10 cellular contexts compared by ENCODE assay signal in the genomic region with DNA sequence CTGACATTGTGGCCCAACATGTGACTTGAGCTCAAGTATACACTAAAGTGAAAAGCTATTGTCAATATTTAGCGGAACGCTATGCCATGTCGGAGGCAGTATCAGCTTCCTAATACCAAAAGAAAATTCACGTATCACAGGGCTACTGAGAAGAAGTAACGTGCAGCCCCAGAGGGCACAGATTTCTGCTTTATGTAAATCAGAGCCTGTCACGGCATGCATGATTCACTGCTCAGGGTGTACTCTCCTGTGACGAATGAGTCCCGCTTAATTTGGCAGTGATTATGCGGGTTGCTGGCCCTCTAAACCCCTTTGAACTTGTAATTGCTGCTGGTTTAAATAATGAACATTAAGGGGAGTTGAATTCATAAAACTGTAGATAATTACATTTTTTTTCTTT.
DNase-seq lines count a peak whose midpoint lies in the region; ATAC-seq and TF ChIP-seq lines count a peak whose summit lies in the region.
"Had no signal": no experiment of that assay in that cellular context is flagged by ENCODE, and none has a peak within 500 bp of the region (broad histone marks: within the 10 kb centered on the region; RNA-seq: fewer than 3 reads in every experiment).

No MANE protein-coding gene starts in this region.

- peaks cover 6% of the 10 kb centered on the region for H3K9me3 Mint-ChIP-seq in activated B cell treated with CpG ODN at 0.5 μM for 24 hours

- no peak for TF ChIP-seq EP300 in sigmoid colon (IDR thresholded peaks at IDR 0.05)

- no peaks in the 10 kb centered on the region for H3K36me3 Mint-ChIP-seq in activated B cell treated with CpG ODN at 0.5 μM for 24 hours (ENCODE audit: low read depth)

- no peaks in the 10 kb centered on the region for H3K4me1 Mint-ChIP-seq in activated B cell treated with CpG ODN at 0.5 μM for 24 hours

- peak; percentile 25 for ATAC-seq in activated B cell treated with CpG ODN at 0.5 μM for 24 hours (ENCODE audit: low read depth)
- ATAC-seq in GM21619 (IDR thresholded peaks at IDR 0.05; ENCODE audit: unreplicated experiment) = no peak
- ATAC-seq: stimulated activated naive CD8-positive, alpha-beta T cell treated with anti-CD3 and anti-CD28 coated beads, Interleukin-15, Interleukin-2, amounts not matched to agents 100 U/mL and 50 U/mL, for 24 hours had no signal

- CTCF ChIA-PET in activated B cell treated with CpG ODN at 0.5 μM for 24 hours (lab: Charles Lee) = no interaction called here

- H3K4me3 ChIP-seq in sigmoid colon = no peak overlapping the region
- H3K4me3 ChIP-seq: skin epidermis had no signal

- peak overlapping the region; percentile 72 to 83 (median 81) for H3K27ac ChIP-seq in sigmoid colon

- DNase-seq in H4 (ENCODE audit: low spot score) (peak; percentile 71), activated B cell treated with CpG ODN at 0.5 μM for 24 hours (no peak), germinal center (ENCODE audit: low spot score) (peak; percentile 12), sigmoid colon (no peak), RPMI8226 (no peak), HUDEP-2 (lab: John Stamatoyannopoulos, UW; ENCODE audit: unreplicated experiment in 76 of 76) (no peak), T-helper 9 cell (no peak)
- DNase-seq: stimulated activated naive CD8-positive, alpha-beta T cell treated with anti-CD3 and anti-CD28 coated beads, Interleukin-15, Interleukin-2, amounts not matched to agents 100 U/mL and 50 U/mL, for 24 hours had no signal

- intact Hi-C loops in activated B cell treated with CpG ODN at 0.5 μM for 24 hours (cut with micrococcal nuclease) (no loop called here), sigmoid colon (cut with DNase I) (loop anchor here (2.0 to 10.0 kb wide), 3 partner anchors 82 to 410 kb away; no protein-coding TSS in a partner anchor)

- POLR2A ChIA-PET in activated B cell treated with CpG ODN at 0.5 μM for 24 hours (lab: Charles Lee) = no interaction called here

- H3K4me3 Mint-ChIP-seq in activated B cell treated with CpG ODN at 0.5 μM for 24 hours = no peak overlapping the region

- no peak for TF ChIP-seq POLR2A in sigmoid colon (IDR thresholded peaks at IDR 0.05)

- H3K4me1 ChIP-seq in sigmoid colon = peaks cover 0 to 69% (median 51%) of the 10 kb centered on the region in 4 donors

- no peaks in the 10 kb centered on the region for H3K36me3 ChIP-seq in sigmoid colon

- TF ChIP-seq CTCF in activated B cell treated with CpG ODN at 0.5 μM for 24 hours (IDR thresholded peaks at IDR 0.05) = no peak
- no peak for TF ChIP-seq CTCF in sigmoid colon (IDR thresholded peaks at IDR 0.05)

- no peaks in the 10 kb centered on the region for H3K27me3 ChIP-seq in sigmoid colon

- H3K9me3 ChIP-seq in sigmoid colon = no peaks in the 10 kb centered on the region

- H3K27me3 Mint-ChIP-seq in activated B cell treated with CpG ODN at 0.5 μM for 24 hours = no peaks in the 10 kb centered on the region

- 79 to 85% methylated on average over 9 of the region's 9 CpGs for WGBS in sigmoid colon, 2 donors

- H3K27ac Mint-ChIP-seq in activated B cell treated with CpG ODN at 0.5 μM for 24 hours = no peak overlapping the region

Comparison
In these comparisons a context has a peak if more than half of its experiments do, and no peak if none do; other contexts are left out.
1. DNase-seq: peak in H4 (single experiment) and germinal center (single experiment); none in activated B cell treated with CpG ODN at 0.5 μM for 24 hours (single experiment), sigmoid colon (single experiment), RPMI8226 (single experiment), HUDEP-2 (0 of 76) and T-helper 9 cell (single experiment).